ENCODE assay signal across 16 cellular contexts in genomic region chr10:70034252-70034651, GRCh38.
"Had no signal": no experiment of that assay in that cellular context is flagged by ENCODE, and none has a peak within 500 bp of the region (broad histone marks: within the 10 kb centered on the region; RNA-seq: fewer than 3 reads in every experiment).

No MANE protein-coding gene starts in this region.

- H3K36me3 ChIP-seq: breast epithelium, colonic mucosa, left lung, ovary, upper lobe of right lung had no signal

- H3K9me3 ChIP-seq: colonic mucosa, ovary had no signal

- DNase-seq: activated CD8-positive, alpha-beta memory T cell treated with anti-CD3 and anti-CD28 coated beads, Interleukin-2, amount 50 U/mL, for 4 hours; activated CD8-positive, alpha-beta T cell treated with anti-CD3 and anti-CD28 coated beads for 36 hours; activated gamma-delta T cell treated with Interleukin-2 at 50 U/mL for 16 hours; activated naive CD8-positive, alpha-beta T cell treated with anti-CD3 and anti-CD28 coated beads, Interleukin-2, amount 10 ng/mL, durations not matched to agents 7 days and 5 days; activated T-cell treated with anti-CD3 and anti-CD28 coated beads, Interleukin-2, amount 50 U/mL, for 72 hours; aorta; colonic mucosa; foreskin melanocyte; head of caudate nucleus; left lung; ovary; stimulated activated CD4-positive, alpha-beta T cell treated with anti-CD3 and anti-CD28 coated beads, Interleukin-15, amount 100 ng/mL, for 24 hours; stimulated activated CD4-positive, alpha-beta T cell treated with anti-CD3 and anti-CD28 coated beads, Interleukin-4, amount 100 ng/mL, for 24 hours; T1000; upper lobe of right lung had no signal

- H3K27ac ChIP-seq: breast epithelium, colonic mucosa, left lung, ovary, upper lobe of right lung had no signal

- H3K4me1 ChIP-seq: breast epithelium, colonic mucosa, left lung, upper lobe of right lung had no signal

- H3K4me3 ChIP-seq: breast epithelium, colonic mucosa, left lung, ovary, upper lobe of right lung had no signal

- H3K27me3 ChIP-seq: breast epithelium, colonic mucosa, ovary, upper lobe of right lung had no signal
